ENCODE assay signal across 8 cellular contexts in the genomic region with DNA sequence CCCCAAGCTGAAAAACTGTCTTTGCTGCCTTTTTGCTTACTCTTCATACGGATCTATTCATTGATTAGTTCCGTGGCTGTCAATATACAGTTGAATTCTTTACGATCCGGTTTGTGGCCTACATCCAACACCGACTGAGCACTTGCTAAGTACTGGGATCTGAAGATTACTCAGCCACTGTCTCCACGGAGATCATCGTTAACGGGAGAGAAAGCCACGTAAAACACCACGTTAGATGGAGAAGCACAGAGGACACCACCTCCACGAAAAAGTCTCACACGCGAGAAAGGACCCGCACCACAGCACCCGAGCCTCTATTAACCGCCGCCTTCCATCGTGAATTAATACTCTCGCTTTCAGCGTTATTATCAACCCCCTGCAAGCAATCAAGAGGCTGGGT. TPM values are rescaled to one million over a fixed set of nuclear protein-coding genes. Genes with fewer than 3 reads are reported as not detected.
DNase-seq lines count a peak whose midpoint lies in the region; ATAC-seq and TF ChIP-seq lines count a peak whose summit lies in the region.

No MANE protein-coding gene starts in this region.

- H3K4me3 ChIP-seq in PC-3 (ENCODE audit: low read length) (peak overlapping the region; percentile 91), muscle layer of colon (ENCODE audit: low read depth in 1 of 2, low read length in 2 of 2) (peak overlapping the region; percentile 94 to 96)
- peak overlapping the region; percentile 82 for H3K4me3 ChIP-seq in effector memory CD4-positive, alpha-beta T cell (ENCODE audit: insufficient read depth, low read depth, low read length, poor library complexity, severe bottlenecking)

- TF ChIP-seq CTCF in PC-3 (conservative IDR thresholded peaks at IDR 0.05; ENCODE audit: low read depth, low read length): no peak

- H3K9ac ChIP-seq in PC-3 (ENCODE audit: low read length) (peak overlapping the region; percentile 92), muscle layer of colon (ENCODE audit: low read length) (peak overlapping the region; percentile 94)

- CTCF ChIA-PET in PC-3 (lab: Charles Lee): no interaction called here

- ATAC-seq in PC-3: peak; percentile 5; the same call in 1 of the 2 replicates

- peak overlapping the region; percentile 99 for H3K4me2 ChIP-seq in PC-3 (ENCODE audit: low read length)

- peaks cover 23% of the 10 kb centered on the region for H3K4me1 ChIP-seq in PC-3 (ENCODE audit: insufficient read depth, low read length)
- peaks cover 17% of the 10 kb centered on the region for H3K4me1 ChIP-seq in effector memory CD4-positive, alpha-beta T cell (ENCODE audit: control insufficient read depth, insufficient read depth, low read length, poor library complexity, severe bottlenecking)
- peaks cover 20% of the 10 kb centered on the region for H3K4me1 ChIP-seq in muscle layer of colon (ENCODE audit: insufficient read depth, low read length)

- no peaks in the 10 kb centered on the region for H3K27me3 ChIP-seq in PC-3 (ENCODE audit: low read length)
- no peaks in the 10 kb centered on the region for H3K27me3 ChIP-seq in effector memory CD4-positive, alpha-beta T cell (replicated peaks; ENCODE audit: control insufficient read depth, insufficient read depth, low read length, poor library complexity, severe bottlenecking)
- no peaks in the 10 kb centered on the region for H3K27me3 ChIP-seq in muscle layer of colon (ENCODE audit: control insufficient read depth in 1 of 2, insufficient read depth in 2 of 2, low read length in 2 of 2)

- H3K9me3 ChIP-seq in PC-3 (ENCODE audit: low read length) (no peaks in the 10 kb centered on the region), muscle layer of colon (ENCODE audit: low read length) (no peaks in the 10 kb centered on the region)
- no peaks in the 10 kb centered on the region for H3K9me3 ChIP-seq in effector memory CD4-positive, alpha-beta T cell (ENCODE audit: control insufficient read depth, low read length)

- BruUV-seq in PC-3 (replicated peaks; lab: Mats Ljungman, UMichigan): TSS peak; percentile 47

- peaks cover 7% of the 10 kb centered on the region; the same call in 1 of the 2 replicates for H4K20me1 ChIP-seq in PC-3 (ENCODE audit: low read length)

- H3K36me3 ChIP-seq in PC-3 (ENCODE audit: low read depth, low read length) (peaks cover 3% of the 10 kb centered on the region; the same call in 1 of the 2 replicates), muscle layer of colon (ENCODE audit: insufficient read depth, low read length) (peaks cover 10% of the 10 kb centered on the region)
- peaks cover 8% of the 10 kb centered on the region for H3K36me3 ChIP-seq in effector memory CD4-positive, alpha-beta T cell (ENCODE audit: control insufficient read depth, insufficient read depth, low read length)

- POLR2A ChIA-PET in PC-3 (lab: Charles Lee; ENCODE audit: unreplicated experiment): no interaction called here

- intact Hi-C loops in PC-3 (cut with micrococcal nuclease): no loop called here

- H3K79me2 ChIP-seq in PC-3 (ENCODE audit: low read length): peaks cover 53% of the 10 kb centered on the region

- H2AFZ ChIP-seq in PC-3 (ENCODE audit: low read length): peak overlapping the region; percentile 90

- H3K27ac ChIP-seq in PC-3 (ENCODE audit: low read length): peak overlapping the region; percentile 53
- peak overlapping the region; percentile 89 for H3K27ac ChIP-seq in effector memory CD4-positive, alpha-beta T cell (ENCODE audit: insufficient read depth, low read length, poor library complexity, severe bottlenecking)
- H3K27ac ChIP-seq in muscle layer of colon (ENCODE audit: low read depth, low read length): peak overlapping the region; percentile 96

- no peaks in the 10 kb centered on the region for H3F3A ChIP-seq in PC-3 (ENCODE audit: low read length, unreplicated experiment)

- DNase-seq in NCI-H146 treated with DMSO at 0.1 percent for 48 hours (lab: John Stamatoyannopoulos, UW; ENCODE audit: unreplicated experiment): peak; percentile 34
- no peak for DNase-seq in NCI-H146 (lab: John Stamatoyannopoulos, UW)
- no peak for DNase-seq in PC-3
- DNase-seq in effector memory CD4-positive, alpha-beta T cell: no peak
- DNase-seq in NCI-H2029 treated with DMSO at 0.1 percent for 48 hours (lab: John Stamatoyannopoulos, UW): no peak
- DNase-seq in NCI-H2107 treated with DMSO at 0.1 percent for 48 hours (lab: John Stamatoyannopoulos, UW; ENCODE audit: unreplicated experiment): no peak
- DNase-seq in SHP77 treated with DMSO at 0.1 percent for 48 hours (lab: John Stamatoyannopoulos, UW): no peak

- H3K9me2 ChIP-seq in PC-3 (replicated peaks; ENCODE audit: low read length): no peaks in the 10 kb centered on the region

RNA-seq across cellular contexts. Expression of a gene that starts 0.7 kb away (rescaled TPM):
- 26.0 and 53.6 TPM in 2 replicates for total RNA-seq in PC-3 (2014; rRNA removed)

RNA-seq across cellular contexts. Expression of a gene that starts 1.0 kb away (rescaled TPM):
- 4.7 and 7.8 TPM in 2 replicates for total RNA-seq in PC-3 (2014; rRNA removed)
